34 cellular contexts compared by ENCODE assay signal in the genomic region with DNA sequence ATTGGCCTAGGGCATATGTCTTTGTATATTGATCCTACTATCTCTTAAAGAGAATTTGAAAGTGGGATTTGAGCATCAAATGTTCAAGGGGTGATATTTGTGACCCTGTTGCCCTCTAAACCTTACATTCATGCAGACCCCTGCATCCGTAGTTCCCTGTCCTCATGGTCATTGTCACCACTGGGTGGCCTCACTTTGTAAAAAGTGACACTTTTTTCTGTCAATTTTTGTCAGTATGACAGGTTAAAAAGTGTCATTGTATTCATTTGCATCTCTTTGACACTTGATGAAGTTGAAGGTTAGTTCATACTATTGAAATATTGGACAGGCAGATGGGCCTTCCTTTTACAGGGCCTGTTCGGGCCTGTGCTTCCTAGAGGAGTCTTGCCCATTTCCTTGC. TPM values are rescaled to one million over a fixed set of nuclear protein-coding genes. Genes with fewer than 3 reads are reported as not detected.
"Had no signal": no experiment of that assay in that cellular context is flagged by ENCODE, and none has a peak within 500 bp of the region (broad histone marks: within the 10 kb centered on the region; RNA-seq: fewer than 3 reads in every experiment).

No MANE protein-coding gene starts in this region.

- H3K27ac ChIP-seq: KMS-11, VCaP had no signal

- H3K9ac ChIP-seq: KMS-11 had no signal

- H3K4me2 ChIP-seq: KMS-11 had no signal

- DNase-seq: activated B cell treated with CpG ODN at 0.5 μM for 24 hours; activated CD4-positive, alpha-beta memory T cell treated with anti-CD3 and anti-CD28 coated beads, Interleukin-2, amount 10 ng/mL, durations not matched to agents 7 days and 5 days; activated CD4-positive, alpha-beta T cell treated with anti-CD3 and anti-CD28 coated beads for 1 hour; activated CD4-positive, alpha-beta T cell treated with anti-CD3 and anti-CD28 coated beads for 48 hours; activated CD8-positive, alpha-beta memory T cell treated with anti-CD3 and anti-CD28 coated beads for 24 hours; activated CD8-positive, alpha-beta memory T cell treated with anti-CD3 and anti-CD28 coated beads, Interleukin-2, amount 10 ng/mL, durations not matched to agents 7 days and 5 days; activated gamma-delta T cell treated with Interleukin-2 at 50 U/mL for 16 hours; activated naive CD4-positive, alpha-beta T cell treated with anti-CD3 and anti-CD28 coated beads for 36 hours; activated T-cell treated with anti-CD3 and anti-CD28 coated beads, Interleukin-2, amount 50 U/mL, for 1 hour; activated T-cell treated with anti-CD3 and anti-CD28 coated beads, Interleukin-2, amount 50 U/mL, for 72 hours; anterior cingulate cortex; caudate nucleus; NCI-H1092 treated with DMSO at 0.1 percent for 48 hours; NCI-H1417 treated with DMSO at 0.1 percent for 48 hours; NCI-H187 treated with DMSO at 0.1 percent for 48 hours; NCI-H2081; NCI-H2171 treated with DMSO at 0.1 percent for 48 hours; NCI-H2227 treated with DMSO at 0.1 percent for 48 hours; NCI-H446 treated with DMSO at 0.1 percent for 48 hours; NCI-H524; NCI-H69; OCI-M1; Right ventricle myocardium superior; SW 1271; T-helper 1 cell; T-helper 2 cell; T-helper 9 cell had no signal

RNA-seq across cellular contexts. Expression of gene KLF15, which starts 12.3 kb away (rescaled TPM):
- total RNA-seq: activated CD4-positive, alpha-beta memory T cell treated with anti-CD3 and anti-CD28 coated beads, Interleukin-2, amount 10 ng/mL, durations not matched to agents 7 days and 5 days; activated CD8-positive, alpha-beta memory T cell treated with anti-CD3 and anti-CD28 coated beads, Interleukin-2, amount 10 ng/mL, durations not matched to agents 7 days and 5 days had no signal

RNA-seq across cellular contexts. Expression of gene CFAP100, which starts 25.2 kb away (rescaled TPM):
- total RNA-seq: activated B cell treated with CpG ODN at 0.5 μM for 24 hours; activated CD4-positive, alpha-beta memory T cell treated with anti-CD3 and anti-CD28 coated beads, Interleukin-2, amount 10 ng/mL, durations not matched to agents 7 days and 5 days; activated CD8-positive, alpha-beta memory T cell treated with anti-CD3 and anti-CD28 coated beads, Interleukin-2, amount 10 ng/mL, durations not matched to agents 7 days and 5 days; activated naive CD4-positive, alpha-beta T cell treated with anti-CD3 and anti-CD28 coated beads for 36 hours; activated naive CD4-positive, alpha-beta T cell treated with anti-CD3 and anti-CD28 coated beads, Interleukin-2, amount 50 U/mL, for 72 hours; activated T-cell treated with anti-CD3 and anti-CD28 coated beads, Interleukin-2, amount 50 U/mL, for 72 hours; activated T-helper 17 cell treated with anti-CD3 and anti-CD28 coated beads, Interleukin-2, amount 50 U/mL, for 72 hours; bronchial epithelial cell; LHCN-M2; M059J; Right ventricle myocardium superior had no signal
